In genomic region chr12:123895477-123895876, GRCh38 we compare ENCODE assay signal across 13 cellular contexts.
"Had no signal": no experiment of that assay in that cellular context is flagged by ENCODE, and none has a peak within 500 bp of the region (broad histone marks: within the 10 kb centered on the region; RNA-seq: fewer than 3 reads in every experiment).

No MANE protein-coding gene starts in this region.

- ATAC-seq: heart right ventricle; mucosa of descending colon; naive thymus-derived CD8-positive, alpha-beta T cell; pancreas had no signal

- DNase-seq: effector CD4-positive, alpha-beta T cell; heart right ventricle; kidney glomerular epithelial cell; mucosa of descending colon; naive thymus-derived CD8-positive, alpha-beta T cell; pancreas; small intestine; stimulated activated CD4-positive, alpha-beta T cell treated with anti-CD3 and anti-CD28 coated beads, Interleukin-12 subunit alpha, Interleukin-12 subunit beta, amount 100 ng/mL, for 4 hours; stimulated activated naive CD4-positive, alpha-beta T cell; stomach; thyroid gland had no signal

- H3K9me3 Mint-ChIP-seq: naive thymus-derived CD8-positive, alpha-beta T cell; neural progenitor cell; type B pancreatic cell had no signal

- H3K36me3 Mint-ChIP-seq: naive thymus-derived CD8-positive, alpha-beta T cell; neural progenitor cell; type B pancreatic cell had no signal

- H3K27ac Mint-ChIP-seq: neural progenitor cell, type B pancreatic cell had no signal

- H3K4me3 Mint-ChIP-seq: naive thymus-derived CD8-positive, alpha-beta T cell; neural progenitor cell; type B pancreatic cell had no signal
